Comparison of ENCODE assay signal across 1 cellular context in the genomic region with DNA sequence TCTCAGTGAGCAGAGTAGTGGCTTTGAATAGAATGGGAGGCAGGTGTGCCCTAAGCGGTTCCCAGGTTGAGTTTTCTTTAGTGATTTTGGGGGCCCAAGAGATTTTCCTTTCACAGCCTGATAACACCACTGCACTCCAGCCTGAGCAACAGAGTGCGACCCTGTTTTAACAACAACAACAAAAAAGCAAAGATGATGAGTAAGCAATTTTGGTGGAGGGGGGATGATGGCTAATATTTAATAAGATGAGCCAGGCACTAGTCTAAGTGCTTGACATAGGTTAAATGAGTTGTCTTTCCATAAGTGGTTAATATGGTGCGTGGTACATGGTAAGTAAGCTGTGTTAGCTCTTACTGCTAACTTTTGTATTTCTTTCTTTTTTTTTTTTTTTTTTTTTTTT.
TF ChIP-seq lines count a peak whose summit lies in the region.

No MANE protein-coding gene starts in this region.

TF ChIP-seq in A549, 52 proteins besides CTCF, POLR2A, EP300 and RAD21:
- TF ChIP-seq MAFK (IDR thresholded peaks at IDR 0.05; ENCODE audit: partially characterized antibody) (peak; percentile 98), CBX2 (IDR thresholded peaks at IDR 0.05; ENCODE audit: borderline replicate concordance, low read depth) (no peak)
